14 cellular contexts compared by ENCODE assay signal in the genomic region with DNA sequence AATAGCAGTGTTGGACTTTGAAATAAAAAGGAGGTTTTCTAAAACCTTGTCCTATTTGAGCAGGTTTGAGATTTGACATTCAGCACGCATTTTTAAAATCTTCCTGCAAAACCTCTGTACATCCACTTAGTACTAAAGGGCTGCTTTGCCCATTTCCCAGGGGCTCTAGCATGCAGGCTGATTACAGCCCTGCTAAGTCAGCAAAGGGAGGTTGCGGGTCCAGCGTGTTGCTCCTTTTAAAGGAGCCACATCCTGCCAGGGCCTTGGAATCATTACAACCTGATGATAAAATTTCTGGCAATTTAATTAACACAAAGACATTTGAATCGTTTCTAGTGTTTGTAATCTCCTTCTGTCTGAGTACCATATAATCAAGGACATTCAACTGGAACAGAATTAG.
"Had no signal": no experiment of that assay in that cellular context is flagged by ENCODE, and none has a peak within 500 bp of the region (broad histone marks: within the 10 kb centered on the region; RNA-seq: fewer than 3 reads in every experiment).

No MANE protein-coding gene starts in this region.

- H3K36me3 ChIP-seq: colonic mucosa, suprapubic skin, upper lobe of left lung had no signal

- H3K9me3 ChIP-seq: colonic mucosa, suprapubic skin, upper lobe of left lung had no signal

- DNase-seq: activated CD4-positive, alpha-beta T cell treated with anti-CD3 and anti-CD28 coated beads, Interleukin-2, amount 10 ng/mL, durations not matched to agents 7 days and 5 days; activated CD4-positive, CD25-positive, alpha-beta regulatory T cell; activated CD8-positive, alpha-beta memory T cell treated with anti-CD3 and anti-CD28 coated beads for 24 hours; activated naive CD4-positive, alpha-beta T cell treated with Interleukin-2 at 50 U/mL for 16 hours; activated naive CD8-positive, alpha-beta T cell treated with anti-CD3 and anti-CD28 coated beads, Interleukin-2, amount 50 U/mL, for 24 hours; colonic mucosa; effector CD4-positive, alpha-beta T cell; foreskin keratinocyte; head of caudate nucleus; mesendoderm; stimulated activated CD4-positive, alpha-beta T cell treated with anti-CD3 and anti-CD28 coated beads, Interleukin-2, amount 100 ng/mL, for 48 hours; stimulated activated naive CD8-positive, alpha-beta T cell treated with anti-CD3 and anti-CD28 coated beads, Interleukin-15, Interleukin-2, amounts not matched to agents 100 U/mL and 50 U/mL, for 24 hours; upper lobe of left lung had no signal

- H3K27me3 ChIP-seq: colonic mucosa, foreskin keratinocyte, suprapubic skin, upper lobe of left lung had no signal

- ATAC-seq: activated naive CD8-positive, alpha-beta T cell treated with anti-CD3 and anti-CD28 coated beads, Interleukin-2, amount 50 U/mL, for 24 hours; foreskin keratinocyte; stimulated activated naive CD8-positive, alpha-beta T cell treated with anti-CD3 and anti-CD28 coated beads, Interleukin-15, Interleukin-2, amounts not matched to agents 100 U/mL and 50 U/mL, for 24 hours had no signal

- H3K4me1 ChIP-seq: colonic mucosa, foreskin keratinocyte, upper lobe of left lung had no signal

- H3K4me3 ChIP-seq: colonic mucosa, suprapubic skin, upper lobe of left lung had no signal

- H3K27ac ChIP-seq: colonic mucosa, foreskin keratinocyte, suprapubic skin, upper lobe of left lung had no signal
